14 cellular contexts compared by ENCODE assay signal in the genomic region with DNA sequence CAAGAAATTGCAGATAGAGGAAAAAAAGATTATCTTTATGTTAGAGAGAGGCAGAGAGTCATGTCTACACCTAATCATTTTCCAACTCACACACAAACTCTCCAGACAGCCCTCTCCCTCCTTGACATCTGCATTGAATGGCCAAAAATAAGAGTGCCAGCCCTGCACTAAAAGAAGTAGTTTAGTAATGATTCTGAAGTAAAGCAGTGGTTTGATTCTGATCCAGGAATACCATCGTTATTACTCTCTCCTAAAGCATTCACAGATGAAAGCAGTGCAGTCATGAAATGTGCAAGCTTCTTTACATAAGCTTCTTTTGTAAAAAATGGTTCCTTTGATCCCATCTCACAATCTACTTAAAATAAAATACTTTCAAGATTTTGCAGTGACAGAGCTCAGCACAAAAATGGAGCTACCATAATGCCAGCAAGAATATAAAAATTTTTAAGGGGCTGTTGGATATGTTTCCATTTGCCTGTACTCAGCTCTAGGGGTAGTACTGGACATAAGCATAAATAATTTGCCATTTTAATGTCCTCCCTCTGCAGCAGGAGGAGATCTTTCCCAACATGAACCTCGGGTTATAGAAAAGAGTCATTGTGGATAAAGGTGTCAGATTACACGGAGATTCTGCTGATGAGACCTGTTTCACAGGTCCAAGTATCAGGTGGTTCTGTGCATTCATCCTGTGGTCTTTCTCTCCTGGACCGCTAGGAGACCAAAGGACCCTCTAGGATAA.
A peak's percentile ranks its signal among the peaks of the same experiment; 100 is the strongest.
DNase-seq lines count a peak whose midpoint lies in the region; ATAC-seq, FAIRE-seq and TF ChIP-seq lines count a peak whose summit lies in the region.
"Had no signal": no experiment of that assay in that cellular context is flagged by ENCODE, and none has a peak within 500 bp of the region (broad histone marks: within the 10 kb centered on the region; RNA-seq: fewer than 3 reads in every experiment).

No MANE protein-coding gene starts in this region.

- no peak overlapping the region for H3K9ac ChIP-seq in kidney (ENCODE audit: low read length in 2 of 2)

- FAIRE-seq in GM12892 (lab: Jason Lieb, UNC) (no peak), kidney (lab: Jason Lieb, UNC) (no peak)

- intact Hi-C loops in kidney (cut with DNase I): no loop called here

- H3K27ac ChIP-seq in kidney (ENCODE audit: low read depth in 2 of 2, low read length in 2 of 2): no peak overlapping the region
- H3K27ac ChIP-seq: heart right ventricle had no signal

- H3K4me3 ChIP-seq in fibroblast of the aortic adventitia (ENCODE audit: low read depth, low read length): no peak overlapping the region
- H3K4me3 ChIP-seq in kidney (ENCODE audit: low read length in 2 of 2): no peak overlapping the region
- H3K4me3 ChIP-seq: heart right ventricle had no signal

- DNase-seq in A172 (ENCODE audit: low spot score) (peak; percentile 73), GM03348 (ENCODE audit: low spot score) (peak; percentile 73), NCI-H748 (lab: John Stamatoyannopoulos, UW; ENCODE audit: unreplicated experiment) (peak; percentile 76), fibroblast of the aortic adventitia (ENCODE audit: low read depth) (peak; percentile 96), GM12892 (ENCODE audit: insufficient read length) (no peak), NCI-H446 treated with DMSO at 0.1 percent for 48 hours (lab: John Stamatoyannopoulos, UW) (no peak), kidney (no peak)
- DNase-seq: activated CD4-positive, alpha-beta memory T cell treated with anti-CD3 and anti-CD28 coated beads, Interleukin-2, amount 10 ng/mL, durations not matched to agents 7 days and 5 days; activated naive CD4-positive, alpha-beta T cell treated with anti-CD3 and anti-CD28 coated beads, Interleukin-2, amount 50 U/mL, for 16 hours; dermis blood vessel endothelial cell; heart right ventricle; Karpas-422; NCI-H82 had no signal

- H3K9me3 ChIP-seq in kidney (ENCODE audit: control insufficient read depth in 1 of 2, low read length in 2 of 2): no peaks in the 10 kb centered on the region

- no peak for TF ChIP-seq CTCF in fibroblast of the aortic adventitia (IDR thresholded peaks at IDR 0.05; ENCODE audit: insufficient read depth, low read length)
- no peak for TF ChIP-seq CTCF in kidney (IDR thresholded peaks at IDR 0.05; ENCODE audit: borderline replicate concordance, extremely low read depth, insufficient read depth)

- no peak for ATAC-seq in GM18867 (IDR thresholded peaks at IDR 0.05; ENCODE audit: unreplicated experiment)
- ATAC-seq: heart right ventricle had no signal

- no peaks in the 10 kb centered on the region for H3K4me1 ChIP-seq in kidney (ENCODE audit: control insufficient read depth in 1 of 2, insufficient read depth in 1 of 2, low read depth in 1 of 2, low read length in 2 of 2)
- H3K4me1 ChIP-seq: heart right ventricle had no signal

- H3K36me3 ChIP-seq in kidney (ENCODE audit: control insufficient read depth in 1 of 2, insufficient read depth in 2 of 2, low read length in 2 of 2): no peaks in the 10 kb centered on the region
- H3K36me3 ChIP-seq: heart right ventricle had no signal

- TF ChIP-seq POLR2A in GM12892 (IDR thresholded peaks at IDR 0.05; ENCODE audit: low read depth, low read length): no peak

Comparison
In these comparisons a context has a peak if more than half of its experiments do, and no peak if none do; other contexts are left out.
1. DNase-seq: peak in A172 (single experiment), GM03348 (single experiment), NCI-H748 (single experiment) and fibroblast of the aortic adventitia (single experiment); none in GM12892 (single experiment), NCI-H446 treated with DMSO at 0.1 percent for 48 hours (single experiment) and kidney (single experiment).